ENCODE assay signal across 1 cellular context in genomic region chr20:50924261-50924660, GRCh38.
TF ChIP-seq lines count a peak whose summit lies in the region.

No MANE protein-coding gene starts in this region.

TF ChIP-seq in GM12878, 131 proteins besides CTCF, POLR2A, EP300 and RAD21:
- TF ChIP-seq RELB (IDR thresholded peaks at IDR 0.05; ENCODE audit: low read depth) (no peak), ZNF384 (IDR thresholded peaks at IDR 0.05; ENCODE audit: borderline replicate concordance, low read depth, low read length) (no peak), ZNF592 (IDR thresholded peaks at IDR 0.05) (no peak), SUZ12 (IDR thresholded peaks at IDR 0.05; ENCODE audit: unreplicated experiment) (no peak), USF1 (IDR thresholded peaks at IDR 0.05; ENCODE audit: borderline replicate concordance, extremely low read length, insufficient read depth, low read depth, low read length) (no peak), SP1 (IDR thresholded peaks at IDR 0.05; ENCODE audit: low read depth, low read length) (no peak)
TF ChIP-seq in GM12878: peak in this region for 0.
